In the genomic region with DNA sequence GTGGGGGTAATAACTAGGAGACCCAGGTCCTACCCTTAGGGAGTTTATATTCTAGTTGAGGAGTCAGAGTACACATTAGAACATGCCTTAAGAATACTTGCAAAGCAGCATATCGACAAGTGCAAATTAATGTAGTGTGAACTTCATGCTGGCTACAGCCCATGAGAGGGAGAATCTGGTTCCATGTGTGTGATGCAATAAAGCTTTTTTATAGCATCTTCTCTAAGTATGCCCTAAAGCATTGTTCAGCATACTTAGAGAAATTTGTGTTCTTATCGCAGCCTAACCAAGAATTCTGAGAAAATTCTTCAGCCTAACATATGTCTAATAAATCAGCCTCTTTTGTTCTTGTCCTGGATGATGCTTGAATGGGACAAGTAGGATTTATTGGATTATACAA, we compare ENCODE assay signal across 26 cellular contexts.
"Had no signal": no experiment of that assay in that cellular context is flagged by ENCODE, and none has a peak within 500 bp of the region (broad histone marks: within the 10 kb centered on the region; RNA-seq: fewer than 3 reads in every experiment).

No MANE protein-coding gene starts in this region.

- H3K4me1 ChIP-seq: colonic mucosa, pancreas had no signal

- H3K4me3 ChIP-seq: colonic mucosa, esophagus squamous epithelium, gastrocnemius medialis, hepatocyte, mucosa of descending colon, pancreas, right lobe of liver, thoracic aorta, tibial nerve, upper lobe of left lung had no signal

- H3K27ac Mint-ChIP-seq: mesothelial cell of epicardium; natural killer cell treated with Interleukin-12 subunit alpha and Interleukin-12 subunit beta and Interleukin-15 and Interleukin-18, amount 100 ng/mL, for 72 hours; stimulated activated naive B cell treated with anti-CD40 and anti-IgM and Interleukin-4, amounts not matched to agents 10 μg/mL and 1 μg/mL and 100 μg/mL, for 72 hours; stimulated activated naive CD8-positive, alpha-beta T cell treated with anti-CD3 and anti-CD28 coated beads, Interleukin-15, Interleukin-2, amounts not matched to agents 100 ng/mL and 50 ng/mL, for 24 hours had no signal

- H3K36me3 ChIP-seq: colonic mucosa, right lobe of liver, thoracic aorta had no signal

- DNase-seq: colonic mucosa; dermis blood vessel endothelial cell; effector memory CD4-positive, alpha-beta T cell; erythroblast; esophagus squamous epithelium; gastrocnemius medialis; head of caudate nucleus; kidney; mesenchymal stem cell; mucosa of descending colon; naive B cell; pancreas; right lobe of liver; small intestine; stimulated activated CD4-positive, alpha-beta T cell treated with anti-CD3 and anti-CD28 coated beads, Interleukin-15, amount 100 ng/mL, for 24 hours; stimulated activated CD4-positive, alpha-beta T cell treated with anti-CD3 and anti-CD28 coated beads, Interleukin-2, amount 100 ng/mL, for 48 hours; stimulated activated naive B cell treated with anti-CD40 and anti-IgM and Interleukin-4, amounts not matched to agents 10 μg/mL and 1 μg/mL and 100 μg/mL, for 72 hours; upper lobe of left lung had no signal

- H3K36me3 Mint-ChIP-seq: natural killer cell treated with Interleukin-12 subunit alpha and Interleukin-12 subunit beta and Interleukin-15 and Interleukin-18, amount 100 ng/mL, for 72 hours had no signal

- H3K27me3 Mint-ChIP-seq: naive B cell; natural killer cell treated with Interleukin-12 subunit alpha and Interleukin-12 subunit beta and Interleukin-15 and Interleukin-18, amount 100 ng/mL, for 72 hours; stimulated activated naive B cell treated with anti-CD40 and anti-IgM and Interleukin-4, amounts not matched to agents 10 μg/mL and 1 μg/mL and 100 μg/mL, for 72 hours; stimulated activated naive CD8-positive, alpha-beta T cell treated with anti-CD3 and anti-CD28 coated beads, Interleukin-15, Interleukin-2, amounts not matched to agents 100 ng/mL and 50 ng/mL, for 24 hours had no signal

- H3K4me3 Mint-ChIP-seq: mesothelial cell of epicardium; naive B cell; natural killer cell treated with Interleukin-12 subunit alpha and Interleukin-12 subunit beta and Interleukin-15 and Interleukin-18, amount 100 ng/mL, for 72 hours; neural crest cell; stimulated activated naive B cell treated with anti-CD40 and anti-IgM and Interleukin-4, amounts not matched to agents 10 μg/mL and 1 μg/mL and 100 μg/mL, for 72 hours; stimulated activated naive CD8-positive, alpha-beta T cell treated with anti-CD3 and anti-CD28 coated beads, Interleukin-15, Interleukin-2, amounts not matched to agents 100 ng/mL and 50 ng/mL, for 24 hours had no signal

- H3K27me3 ChIP-seq: colonic mucosa, esophagus squamous epithelium, gastrocnemius medialis, hepatocyte, neutrophil, pancreas, right lobe of liver, tibial nerve, upper lobe of left lung had no signal

- H3K9me3 Mint-ChIP-seq: mesothelial cell of epicardium; naive B cell; natural killer cell treated with Interleukin-12 subunit alpha and Interleukin-12 subunit beta and Interleukin-15 and Interleukin-18, amount 100 ng/mL, for 72 hours; neural crest cell; stimulated activated naive B cell treated with anti-CD40 and anti-IgM and Interleukin-4, amounts not matched to agents 10 μg/mL and 1 μg/mL and 100 μg/mL, for 72 hours; stimulated activated naive CD8-positive, alpha-beta T cell treated with anti-CD3 and anti-CD28 coated beads, Interleukin-15, Interleukin-2, amounts not matched to agents 100 ng/mL and 50 ng/mL, for 24 hours had no signal

- H3K9me3 ChIP-seq: colonic mucosa, esophagus squamous epithelium, gastrocnemius medialis, mucosa of descending colon, neutrophil, pancreas, right lobe of liver, thoracic aorta, tibial nerve, upper lobe of left lung had no signal
